In the genomic region with DNA sequence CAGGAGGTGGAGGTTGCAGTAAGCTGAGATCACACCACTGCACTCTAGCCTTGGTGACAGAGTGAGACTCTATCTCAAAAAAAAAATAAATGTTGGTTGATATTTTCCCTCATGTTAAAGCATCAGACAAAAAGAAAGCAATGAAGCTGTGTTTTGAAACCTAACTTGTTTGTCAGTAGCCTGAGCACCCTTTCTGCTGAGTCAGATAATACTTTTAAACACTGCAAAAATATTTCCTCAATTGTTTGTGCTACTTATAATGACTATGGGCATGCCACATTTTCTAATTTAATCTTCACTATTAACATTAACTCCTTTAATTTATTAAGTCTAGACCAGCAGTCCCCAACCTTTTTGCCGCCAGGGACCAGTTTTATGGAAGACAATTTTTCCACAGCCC, we compare ENCODE assay signal across 27 cellular contexts.
"Had no signal": no experiment of that assay in that cellular context is flagged by ENCODE, and none has a peak within 500 bp of the region (broad histone marks: within the 10 kb centered on the region; RNA-seq: fewer than 3 reads in every experiment).

No MANE protein-coding gene starts in this region.

- H3K4me1 ChIP-seq: stomach, suprapubic skin, testis, thyroid gland, tibial artery, transverse colon, upper lobe of right lung, uterus, vagina had no signal

- H3K27ac ChIP-seq: stomach, suprapubic skin, testis, thoracic aorta, thyroid gland, tibial artery, tibial nerve, transverse colon, upper lobe of left lung, upper lobe of right lung, uterus, vagina had no signal

- H3K27me3 ChIP-seq: suprapubic skin, testis, thyroid gland, tibial artery, tibial nerve, transverse colon, upper lobe of left lung, upper lobe of right lung, uterus, vagina had no signal

- ATAC-seq: stimulated activated effector memory CD8-positive, alpha-beta T cell treated with anti-CD3 and anti-CD28 coated beads, Interleukin-12 subunit alpha, Interleukin-12 subunit beta, amount 100 ng/mL, for 72 hours; stimulated activated memory B cell treated with anti-CD40 and anti-IgM and Interleukin-4, amounts not matched to agents 10 μg/mL and 1 μg/mL and 100 μg/mL, for 72 hours; stimulated activated naive B cell treated with anti-CD40 and anti-IgM and Interleukin-4, amounts not matched to agents 10 μg/mL and 1 μg/mL and 100 μg/mL, for 72 hours; stimulated activated naive CD8-positive, alpha-beta T cell treated with anti-CD3 and anti-CD28 coated beads, Interleukin-15, amount 100 ng/mL, for 72 hours; stimulated activated naive CD8-positive, alpha-beta T cell treated with anti-CD3 and anti-CD28 coated beads, Interleukin-15, Interleukin-2, amounts not matched to agents 100 U/mL and 50 U/mL, for 24 hours; upper lobe of right lung had no signal

- FAIRE-seq: urothelium cell line had no signal

- DNase-seq: stimulated activated CD4-positive, alpha-beta T cell treated with anti-CD3 and anti-CD28 coated beads, Interleukin-2, amount 100 ng/mL, for 48 hours; stimulated activated CD4-positive, alpha-beta T cell treated with anti-CD3 and anti-CD28 coated beads, Interleukin-4, amount 100 ng/mL, for 1 hour; stimulated activated CD4-positive, alpha-beta T cell treated with anti-CD3 and anti-CD28 coated beads, Interleukin-4, amount 100 ng/mL, for 24 hours; stimulated activated CD4-positive, alpha-beta T cell treated with anti-CD3 and anti-CD28 coated beads, Interleukin-4, amount 100 ng/mL, for 4 hours; stimulated activated CD8-positive, alpha-beta memory T cell treated with anti-CD3 and anti-CD28 coated beads, Interleukin-4, amount 100 ng/mL, for 48 hours; stimulated activated naive B cell treated with anti-CD40 and anti-IgM and Interleukin-4, amounts not matched to agents 10 μg/mL and 1 μg/mL and 100 μg/mL, for 72 hours; stimulated activated naive CD4-positive, alpha-beta T cell; stimulated activated naive CD4-positive, alpha-beta T cell treated with Interleukin-2 at 50 U/mL for 16 hours; stimulated activated naive CD8-positive, alpha-beta T cell treated with anti-CD3 and anti-CD28 coated beads, Interleukin-15, amount 100 ng/mL, for 72 hours; stimulated activated naive CD8-positive, alpha-beta T cell treated with anti-CD3 and anti-CD28 coated beads, Interleukin-15, Interleukin-2, amounts not matched to agents 100 U/mL and 50 U/mL, for 24 hours; stomach; substantia nigra; testis; thyroid gland; tibial artery; transverse colon; trophoblast cell; upper lobe of left lung; upper lobe of right lung; uterus had no signal

- H3K36me3 ChIP-seq: stomach, suprapubic skin, thoracic aorta, thyroid gland, tibial artery, tibial nerve, transverse colon, upper lobe of left lung, upper lobe of right lung, uterus, vagina had no signal

- H3K4me3 ChIP-seq: stomach, suprapubic skin, testis, thoracic aorta, thyroid gland, tibial artery, tibial nerve, transverse colon, upper lobe of left lung, upper lobe of right lung, uterus, vagina had no signal

- H3K9me3 ChIP-seq: stomach, suprapubic skin, testis, thoracic aorta, thyroid gland, tibial artery, tibial nerve, transverse colon, upper lobe of left lung, upper lobe of right lung, uterus, vagina had no signal
